ENCODE assay signal across 20 cellular contexts in the genomic region with DNA sequence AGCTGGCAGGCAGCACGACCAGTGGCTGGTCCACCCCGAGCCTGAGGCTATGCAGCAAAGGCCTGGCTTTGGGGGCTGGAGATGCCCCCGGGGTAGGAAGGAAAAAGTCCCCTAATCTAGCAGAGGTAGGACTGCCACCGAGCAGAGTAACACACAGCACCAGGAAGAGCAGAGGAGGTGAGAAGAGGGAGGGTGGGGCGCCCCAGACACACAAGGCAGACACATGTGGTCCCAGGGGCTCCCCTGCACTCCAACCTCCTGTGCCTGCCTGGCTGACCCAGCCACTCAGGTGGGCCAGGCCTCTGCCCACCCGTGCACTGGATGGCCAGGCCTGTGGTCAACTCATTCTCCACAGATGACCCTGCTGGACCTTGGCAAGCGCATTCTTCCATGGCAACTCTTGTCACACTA.
DNase-seq lines count a peak whose midpoint lies in the region; ATAC-seq and TF ChIP-seq lines count a peak whose summit lies in the region.
"Had no signal": no experiment of that assay in that cellular context is flagged by ENCODE, and none has a peak within 500 bp of the region (broad histone marks: within the 10 kb centered on the region; RNA-seq: fewer than 3 reads in every experiment).

No MANE protein-coding gene starts in this region.

- TF ChIP-seq EP300 in gastroesophageal sphincter (IDR thresholded peaks at IDR 0.05), result no peak

- H3K4me3 Mint-ChIP-seq in stimulated activated naive CD8-positive, alpha-beta T cell treated with anti-CD3 and anti-CD28 coated beads, Interleukin-15, amount 100 ng/mL, for 72 hours, result no peak overlapping the region
- H3K4me3 Mint-ChIP-seq: CD4-positive, alpha-beta memory T cell; GM23338 had no signal

- H3K4me2 ChIP-seq in osteoblast (ENCODE audit: insufficient read depth, low read length), result no peak overlapping the region
- H3K4me2 ChIP-seq: A549, GM23338 had no signal

- H3K27ac ChIP-seq in gastroesophageal sphincter, result peak overlapping the region in 3 of 4 donors; percentile 85 to 90 (median 87)
- H3K27ac ChIP-seq in osteoblast (ENCODE audit: low read depth, low read length), result no peak overlapping the region
- H3K27ac ChIP-seq: A549, SJSA1 had no signal

- no peaks in the 10 kb centered on the region for H4K20me1 ChIP-seq in osteoblast (ENCODE audit: insufficient read depth, low read length)

- no peak overlapping the region for H2AFZ ChIP-seq in osteoblast (ENCODE audit: low read length)
- H2AFZ ChIP-seq: GM23338 had no signal

- ATAC-seq in stimulated activated naive CD8-positive, alpha-beta T cell treated with anti-CD3 and anti-CD28 coated beads, Interleukin-15, amount 100 ng/mL, for 72 hours, result peak; percentile 16
- no peak for ATAC-seq in stimulated activated naive CD8-positive, alpha-beta T cell treated with anti-CD3 and anti-CD28 coated beads, Interleukin-15, Interleukin-2, amounts not matched to agents 100 U/mL and 50 U/mL, for 24 hours
- ATAC-seq in gastroesophageal sphincter, result no peak
- ATAC-seq in GM18502 (IDR thresholded peaks at IDR 0.05; ENCODE audit: poor library complexity, unreplicated experiment), result no peak
- ATAC-seq in HG02973 (IDR thresholded peaks at IDR 0.05; ENCODE audit: unreplicated experiment), result no peak
- ATAC-seq: A549, GM23338, K562 had no signal

- no peaks in the 10 kb centered on the region for H3K9me3 ChIP-seq in gastroesophageal sphincter
- no peaks in the 10 kb centered on the region for H3K9me3 ChIP-seq in osteoblast (ENCODE audit: low read depth, low read length)
- H3K9me3 ChIP-seq: A549, SJSA1 had no signal

- no peak for TF ChIP-seq CTCF in gastroesophageal sphincter (IDR thresholded peaks at IDR 0.05)
- TF ChIP-seq CTCF in osteoblast (IDR thresholded peaks at IDR 0.05; ENCODE audit: extremely low read depth, low read depth, low read length), result no peak

- H3K36me3 ChIP-seq in gastroesophageal sphincter (peaks cover 0 to 19% of the 10 kb centered on the region in 2 donors), osteoblast (ENCODE audit: insufficient read depth, low read length) (no peaks in the 10 kb centered on the region)
- H3K36me3 ChIP-seq: SJSA1 had no signal

- H3K27me3 ChIP-seq in gastroesophageal sphincter (no peaks in the 10 kb centered on the region), osteoblast (ENCODE audit: insufficient read depth, low read length) (peaks cover 57% of the 10 kb centered on the region)

- no peak for DNase-seq in stimulated activated naive CD8-positive, alpha-beta T cell treated with anti-CD3 and anti-CD28 coated beads, Interleukin-15, amount 100 ng/mL, for 72 hours
- no peak for DNase-seq in stimulated activated naive CD8-positive, alpha-beta T cell treated with anti-CD3 and anti-CD28 coated beads, Interleukin-15, Interleukin-2, amounts not matched to agents 100 U/mL and 50 U/mL, for 24 hours
- DNase-seq in osteoblast (ENCODE audit: insufficient read length, low spot score, missing footprints) (peak; percentile 38), NCI-H2081 (lab: John Stamatoyannopoulos, UW) (no peak), amniotic stem cell (lab: John Stamatoyannopoulos, UW) (no peak)
- DNase-seq: CD4-positive, alpha-beta memory T cell; DND-41; MV-4-11; NCI-H1417 treated with DMSO at 0.1 percent for 48 hours; NCI-H2029; NCI-H2171 treated with DMSO at 0.1 percent for 48 hours; NCI-H748 treated with DMSO at 0.1 percent for 48 hours; OCI-M1 had no signal

- H3K27me3 Mint-ChIP-seq in stimulated activated naive CD8-positive, alpha-beta T cell treated with anti-CD3 and anti-CD28 coated beads, Interleukin-15, amount 100 ng/mL, for 72 hours, result no peaks in the 10 kb centered on the region

- no peaks in the 10 kb centered on the region for H3K9me3 Mint-ChIP-seq in stimulated activated naive CD8-positive, alpha-beta T cell treated with anti-CD3 and anti-CD28 coated beads, Interleukin-15, amount 100 ng/mL, for 72 hours
- H3K9me3 Mint-ChIP-seq: GM23338 had no signal

- peaks cover 10% of the 10 kb centered on the region for H3K4me1 Mint-ChIP-seq in stimulated activated naive CD8-positive, alpha-beta T cell treated with anti-CD3 and anti-CD28 coated beads, Interleukin-15, amount 100 ng/mL, for 72 hours
- H3K4me1 Mint-ChIP-seq: GM23338 had no signal

- H3K79me2 ChIP-seq in osteoblast (ENCODE audit: insufficient read depth, low read length), result no peaks in the 10 kb centered on the region

- no peak overlapping the region for H3K4me3 ChIP-seq in gastroesophageal sphincter
- no peak overlapping the region for H3K4me3 ChIP-seq in osteoblast (ENCODE audit: insufficient read depth, low read length)
- H3K4me3 ChIP-seq: A549, GM23338, K562, SJSA1 had no signal

- 88% methylated on average over 2 of the region's 7 CpGs; no CpG with 5 or more reads in 1 of the 2 donors for WGBS in gastroesophageal sphincter (ENCODE audit: low coverage in 1 of 2), 2 donors

- H3K27ac Mint-ChIP-seq in stimulated activated naive CD8-positive, alpha-beta T cell treated with anti-CD3 and anti-CD28 coated beads, Interleukin-15, amount 100 ng/mL, for 72 hours, result no peak overlapping the region
- H3K27ac Mint-ChIP-seq: CD4-positive, alpha-beta memory T cell; GM23338 had no signal

- no peak for TF ChIP-seq POLR2A in gastroesophageal sphincter (IDR thresholded peaks at IDR 0.05)

- H3K4me1 ChIP-seq in gastroesophageal sphincter, result peaks cover 1 to 93% (median 17%) of the 10 kb centered on the region in 3 donors
- H3K4me1 ChIP-seq in osteoblast (ENCODE audit: insufficient read depth, low read length), result no peaks in the 10 kb centered on the region
- H3K4me1 ChIP-seq: A549, SJSA1 had no signal
